Comparison of ENCODE assay signal across 8 cellular contexts in the genomic region with DNA sequence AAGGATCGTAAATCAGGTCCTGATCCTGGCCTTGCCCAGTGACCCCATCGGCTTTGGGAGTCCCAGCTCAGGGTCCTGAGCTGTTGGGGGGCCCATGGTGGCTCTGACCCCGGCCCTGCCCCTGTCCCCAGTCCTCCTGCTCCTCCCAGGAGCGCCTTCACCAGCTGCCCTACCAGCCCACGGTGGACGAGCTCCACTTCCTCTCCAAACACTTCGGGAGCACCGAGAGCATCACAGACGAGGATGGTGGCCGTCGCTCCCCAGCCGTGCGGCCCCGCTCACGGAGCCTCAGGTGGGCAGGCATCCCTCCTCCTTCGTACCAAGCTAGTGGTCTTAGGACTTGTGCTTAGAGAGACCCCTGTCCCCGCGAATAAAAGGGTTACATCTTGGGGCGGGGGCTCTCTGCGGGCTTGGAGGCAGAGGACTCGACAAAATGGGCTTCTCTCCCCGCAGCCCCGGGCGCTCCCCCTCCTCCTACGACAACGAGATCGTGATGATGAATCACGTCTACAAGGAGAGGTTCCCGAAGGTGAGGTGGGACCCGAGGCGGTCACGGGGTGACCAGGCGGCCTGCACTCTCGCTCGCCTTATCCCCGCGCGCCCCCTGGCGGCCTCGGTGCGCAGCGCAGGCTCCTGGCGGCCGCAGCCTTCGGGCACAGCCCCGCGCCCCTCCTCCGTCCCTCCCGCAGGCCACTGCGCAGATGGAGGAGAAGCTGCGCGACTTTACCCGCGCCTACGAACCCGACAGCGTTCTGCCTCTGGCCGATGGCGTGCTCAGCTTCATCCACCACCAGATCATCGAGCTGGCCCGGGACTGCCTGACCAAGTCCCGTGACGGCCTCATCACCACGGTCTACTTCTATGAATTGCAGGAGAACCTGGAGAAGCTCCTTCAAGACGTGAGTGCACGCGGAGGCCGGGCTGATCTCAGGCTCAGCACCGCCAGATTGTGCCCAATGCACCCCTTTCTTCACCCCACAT. TPM values are rescaled to one million over a fixed set of nuclear protein-coding genes. Genes with fewer than 3 reads are reported as not detected.
DNase-seq lines count a peak whose midpoint lies in the region; ATAC-seq and TF ChIP-seq lines count a peak whose summit lies in the region.

No MANE protein-coding gene starts in this region.

- peaks cover 21% of the 10 kb centered on the region for H3K27me3 Mint-ChIP-seq in activated naive CD4-positive, alpha-beta T cell treated with anti-CD3 and anti-CD28 coated beads for 36 hours (ENCODE audit: low read depth)

- H3K4me2 ChIP-seq in SK-N-SH, result peak overlapping the region; percentile 24; the same call in 1 of the 2 replicates

- TF ChIP-seq EP300 in SK-N-SH (IDR thresholded peaks at IDR 0.05; ENCODE audit: borderline replicate concordance in 1 of 2, low read depth in 1 of 2, low read length in 1 of 2) (no peak), gastroesophageal sphincter (IDR thresholded peaks at IDR 0.05) (no peak), ovary (IDR thresholded peaks at IDR 0.05) (no peak)

- intact Hi-C loops in activated naive CD4-positive, alpha-beta T cell treated with anti-CD3 and anti-CD28 coated beads for 36 hours (cut with micrococcal nuclease), result loop anchor here (1.0 to 2.0 kb wide), 3 partner anchors 51 to 87 kb away; no protein-coding TSS in a partner anchor
- intact Hi-C loops in ovary (cut with DNase I), result loop anchor here (5.0 kb wide), 2 partner anchors 80 to 85 kb away; no protein-coding TSS in a partner anchor

- 53% methylated on average over 31 of the region's 69 CpGs for WGBS in SK-N-SH (ENCODE audit: low lambda C conversion rate)
- 35 to 50% methylated on average over 1 to 10 of the region's 69 CpGs for WGBS in gastroesophageal sphincter (ENCODE audit: low coverage in 1 of 2), 2 donors
- 9 to 12% (median 9%) methylated on average over 60 to 69 of the region's 69 CpGs for WGBS in ovary, 3 donors

- ATAC-seq in gastroesophageal sphincter (peak; percentile 94), thoracic aorta (ENCODE audit: insufficient number of reproducible peaks, low FRiP score, low read depth) (peak; percentile 82)

- TF ChIP-seq CTCF in SK-N-SH (IDR thresholded peaks at IDR 0.05), result peak; percentile 93
- peak; percentile 98 to 99 (median 98) for TF ChIP-seq CTCF in gastroesophageal sphincter (IDR thresholded peaks at IDR 0.05)
- peak; percentile 87 to 99 (median 99) for TF ChIP-seq CTCF in ovary (IDR thresholded peaks at IDR 0.05)
- TF ChIP-seq CTCF in thoracic aorta (IDR thresholded peaks at IDR 0.05), result peak; percentile 99

- H3K9ac ChIP-seq in SK-N-SH, result no peak overlapping the region

- CTCF ChIA-PET in SK-N-SH (lab: Yijun Ruan, JAX), result interaction anchor here (0.5 to 4.9 kb wide), 56 partner anchors 8 to 1134 kb away, joined by 3 to 69 read pairs (median 4); partner anchors contain the start of genes BEST2, DNASE2, FARSA and FBXW9
- CTCF ChIA-PET in activated naive CD4-positive, alpha-beta T cell treated with anti-CD3 and anti-CD28 coated beads for 36 hours (lab: Charles Lee), result interaction anchor here (0.6 to 3.7 kb wide), 46 partner anchors 10 to 289 kb away, joined by 3 to 60 read pairs (median 4); partner anchors contain the start of genes RNASEH2A and RTBDN

- H3K36me3 Mint-ChIP-seq in activated naive CD4-positive, alpha-beta T cell treated with anti-CD3 and anti-CD28 coated beads for 36 hours (ENCODE audit: low read depth), result no peaks in the 10 kb centered on the region

- no peaks in the 10 kb centered on the region for H3K36me3 ChIP-seq in SK-N-SH (replicated peaks in 1 of 2; ENCODE audit: control insufficient read depth in 1 of 2, insufficient read depth in 2 of 2, low read length in 1 of 2)
- no peaks in the 10 kb centered on the region for H3K36me3 ChIP-seq in gastroesophageal sphincter
- H3K36me3 ChIP-seq in ovary, result no peaks in the 10 kb centered on the region
- no peaks in the 10 kb centered on the region for H3K36me3 ChIP-seq in thoracic aorta

- no peaks in the 10 kb centered on the region for H3K9me3 ChIP-seq in SK-N-SH
- no peaks in the 10 kb centered on the region for H3K9me3 ChIP-seq in gastroesophageal sphincter
- H3K9me3 ChIP-seq in ovary, result no peaks in the 10 kb centered on the region
- H3K9me3 ChIP-seq in thoracic aorta, result no peaks in the 10 kb centered on the region

- H3K9me3 Mint-ChIP-seq in activated naive CD4-positive, alpha-beta T cell treated with anti-CD3 and anti-CD28 coated beads for 36 hours, result no peaks in the 10 kb centered on the region

- no peaks in the 10 kb centered on the region for H3F3A ChIP-seq in SK-N-SH (replicated peaks; ENCODE audit: insufficient read depth)

- no peaks in the 10 kb centered on the region for H4K20me1 ChIP-seq in SK-N-SH (ENCODE audit: insufficient read depth)

- H2AFZ ChIP-seq in SK-N-SH (ENCODE audit: low read depth), result peak overlapping the region; percentile 4; the same call in 1 of the 2 replicates

- H3K4me1 ChIP-seq in SK-N-SH (ENCODE audit: control insufficient read depth in 1 of 2, insufficient read depth in 2 of 2, low read depth in 1 of 2, low read length in 1 of 2) (peaks cover 0 to 2% of the 10 kb centered on the region in 2 experiments; a peak in 1 of 4 replicates), gastroesophageal sphincter (peaks cover 0 to 11% (median 4%) of the 10 kb centered on the region in 3 donors), ovary (ENCODE audit: insufficient read depth) (no peaks in the 10 kb centered on the region), thoracic aorta (ENCODE audit: control insufficient read depth in 1 of 2, low read depth in 2 of 2) (peaks cover 0 to 5% of the 10 kb centered on the region in 2 donors)

- peak; percentile 89 for TF ChIP-seq RAD21 in SK-N-SH (IDR thresholded peaks at IDR 0.05; ENCODE audit: low read length)

- DNase-seq in NCI-H1417 (lab: John Stamatoyannopoulos, UW) (peak; percentile 59 to 77 (median 62)), NCI-H1417 treated with DMSO at 0.1 percent for 48 hours (lab: John Stamatoyannopoulos, UW) (no peak), LHCN-M2 (ENCODE audit: low read depth) (peak; percentile 64), SK-N-SH (peak; percentile 95), ovary (peak; percentile 76 to 92 (median 87)), thoracic aorta (ENCODE audit: low spot score) (peak; percentile 27)
- DNase-seq in activated naive CD4-positive, alpha-beta T cell treated with anti-CD3 and anti-CD28 coated beads for 36 hours, result peak; percentile 87

- no peaks in the 10 kb centered on the region for H3K27me3 ChIP-seq in SK-N-SH (ENCODE audit: insufficient read depth)
- H3K27me3 ChIP-seq in gastroesophageal sphincter, result peaks cover 52% of the 10 kb centered on the region
- H3K27me3 ChIP-seq in ovary, result no peaks in the 10 kb centered on the region
- H3K27me3 ChIP-seq in thoracic aorta (replicated peaks; ENCODE audit: insufficient read depth), result peaks cover 3% of the 10 kb centered on the region

- H3K79me2 ChIP-seq in SK-N-SH (ENCODE audit: insufficient read depth), result no peaks in the 10 kb centered on the region

- POLR2A ChIA-PET in SK-N-SH (lab: Yijun Ruan, JAX), result interaction anchor here (0.6 to 1.7 kb wide), 4 partner anchors 19 to 70 kb away, joined by 3 to 5 read pairs (median 4); no protein-coding TSS in a partner anchor

- peaks cover 3% of the 10 kb centered on the region for H3K4me1 Mint-ChIP-seq in activated naive CD4-positive, alpha-beta T cell treated with anti-CD3 and anti-CD28 coated beads for 36 hours (ENCODE audit: low read depth)

- H3K27ac ChIP-seq in SK-N-SH (ENCODE audit: low read depth in 2 of 2, low read length in 1 of 2) (no peak overlapping the region; a peak in 1 of 4 replicates), gastroesophageal sphincter (peak overlapping the region in 1 of 4 donors; percentile 15), ovary (no peak overlapping the region), thoracic aorta (no peak overlapping the region)

- H3K4me3 ChIP-seq in SK-N-SH (ENCODE audit: low read depth in 2 of 2, low read length in 1 of 2) (peak overlapping the region in 1 of 2 experiments; percentile 31; a peak in 1 of 4 replicates), gastroesophageal sphincter (peak overlapping the region in 1 of 2 donors; percentile 26), ovary (no peak overlapping the region), thoracic aorta (peak overlapping the region; percentile 61)

- no peak overlapping the region for H3K27ac Mint-ChIP-seq in activated naive CD4-positive, alpha-beta T cell treated with anti-CD3 and anti-CD28 coated beads for 36 hours

- peak overlapping the region; percentile 36 for H3K4me3 Mint-ChIP-seq in activated naive CD4-positive, alpha-beta T cell treated with anti-CD3 and anti-CD28 coated beads for 36 hours

- no peaks in the 10 kb centered on the region for H3K9me2 ChIP-seq in SK-N-SH

- no peak for TF ChIP-seq POLR2A in gastroesophageal sphincter (IDR thresholded peaks at IDR 0.05)
- TF ChIP-seq POLR2A in ovary (IDR thresholded peaks at IDR 0.05), result no peak

RNA-seq across cellular contexts. Expression of gene MAST1, which starts 9.1 kb away (rescaled TPM):
- total RNA-seq in LHCN-M2 (2014; rRNA removed) (0.13 TPM in 1 of 2 replicates, not detected in the other), gastroesophageal sphincter (1 to 10 TPM in 1 of 4 donors, under 1 TPM in 1, not detected in 2; 0.15 to 1.5 TPM), ovary (1 to 10 TPM in 4 of 7 donors, under 1 TPM in 3; 0.25 to 1.4 (median 1.1) TPM), thoracic aorta (not detected)
- polyA plus RNA-seq in LHCN-M2 (2012), result 0.34 TPM
- polyA plus RNA-seq in SK-N-SH (2012; rRNA removed) (4.3 and 9.7 TPM in 2 replicates), ovary (1 to 10 TPM in 1 of 2 donors, under 1 TPM in 1; 0.40 to 2.4 TPM)
- 3.2 and 7.2 TPM in 2 replicates for polyA plus RNA-seq in SK-N-SH (2012; cell fraction: cytosol; rRNA removed)
- 37.5 and 48.1 TPM in 2 replicates for polyA plus RNA-seq in SK-N-SH (2012; cell fraction: nucleus; rRNA removed)
- 1 to 10 TPM; 1.2 to 1.5 TPM for total RNA-seq in activated naive CD4-positive, alpha-beta T cell treated with anti-CD3 and anti-CD28 coated beads for 36 hours

RNA-seq across cellular contexts. Expression of gene RTBDN, which starts 13.1 kb away (rescaled TPM):
- total RNA-seq in LHCN-M2 (2014; rRNA removed), result not detected in 2 replicates
- polyA plus RNA-seq in LHCN-M2 (2012), result not detected
- 0.47 and 0.72 TPM in 2 replicates for polyA plus RNA-seq in SK-N-SH (2012; rRNA removed)
- polyA plus RNA-seq in SK-N-SH (2012; cell fraction: cytosol; rRNA removed), result 0.23 and 0.55 TPM in 2 replicates
- polyA plus RNA-seq in SK-N-SH (2012; cell fraction: nucleus; rRNA removed), result 0.27 and 0.31 TPM in 2 replicates
- total RNA-seq in activated naive CD4-positive, alpha-beta T cell treated with anti-CD3 and anti-CD28 coated beads for 36 hours, result not detected
- total RNA-seq in gastroesophageal sphincter, result 1 to 10 TPM in 1 of 4 donors, not detected in 3; 1.1 TPM
- not detected for total RNA-seq in ovary
- not detected for polyA plus RNA-seq in ovary
- not detected for total RNA-seq in thoracic aorta

RNA-seq across cellular contexts. Expression of gene DNASE2, which starts 33.8 kb away (rescaled TPM):
- total RNA-seq in LHCN-M2 (2014; rRNA removed) (17.2 and 18.9 TPM in 2 replicates), gastroesophageal sphincter (10 to 100 TPM; 22.3 to 37.1 (median 32.9) TPM), ovary (10 to 100 TPM; 20.9 to 35.8 (median 26.5) TPM), thoracic aorta (10 to 100 TPM; 24.0 to 53.3 TPM)
- 26.2 TPM for polyA plus RNA-seq in LHCN-M2 (2012)
- polyA plus RNA-seq in SK-N-SH (2012; rRNA removed) (29.8 and 40.7 TPM in 2 replicates), ovary (10 to 100 TPM; 43.1 to 54.2 TPM)
- polyA plus RNA-seq in SK-N-SH (2012; cell fraction: cytosol; rRNA removed), result 23.1 and 30.9 TPM in 2 replicates
- 10.8 and 15.2 TPM in 2 replicates for polyA plus RNA-seq in SK-N-SH (2012; cell fraction: nucleus; rRNA removed)
- total RNA-seq in activated naive CD4-positive, alpha-beta T cell treated with anti-CD3 and anti-CD28 coated beads for 36 hours, result 10 to 100 TPM; 30.9 to 31.6 TPM

RNA-seq across cellular contexts. Expression of gene KLF1, which starts 39.6 kb away (rescaled TPM):
- total RNA-seq in LHCN-M2 (2014; rRNA removed) (not detected in 2 replicates), gastroesophageal sphincter (not detected), ovary (under 1 TPM in 1 of 7 donors, not detected in 6; 0.13 TPM), thoracic aorta (not detected)
- polyA plus RNA-seq in LHCN-M2 (2012), result not detected
- polyA plus RNA-seq in SK-N-SH (2012; rRNA removed) (not detected in 2 replicates), ovary (not detected)
- not detected in 2 replicates for polyA plus RNA-seq in SK-N-SH (2012; cell fraction: cytosol; rRNA removed)
- polyA plus RNA-seq in SK-N-SH (2012; cell fraction: nucleus; rRNA removed), result not detected in 2 replicates
- under 1 TPM; 0.17 to 0.21 TPM for total RNA-seq in activated naive CD4-positive, alpha-beta T cell treated with anti-CD3 and anti-CD28 coated beads for 36 hours

RNA-seq across cellular contexts. Expression of gene RNASEH2A, which starts 41.1 kb away (rescaled TPM):
- total RNA-seq in LHCN-M2 (2014; rRNA removed), result 56.2 and 59.5 TPM in 2 replicates
- polyA plus RNA-seq in LHCN-M2 (2012), result 58.3 TPM
- polyA plus RNA-seq in SK-N-SH (2012; rRNA removed), result 35.2 and 48.1 TPM in 2 replicates
- 29.8 and 35.8 TPM in 2 replicates for polyA plus RNA-seq in SK-N-SH (2012; cell fraction: cytosol; rRNA removed)
- 33.6 and 59.2 TPM in 2 replicates for polyA plus RNA-seq in SK-N-SH (2012; cell fraction: nucleus; rRNA removed)
- 10 to 100 TPM; 54.8 to 55.6 TPM for total RNA-seq in activated naive CD4-positive, alpha-beta T cell treated with anti-CD3 and anti-CD28 coated beads for 36 hours
- total RNA-seq in gastroesophageal sphincter, result 1 to 10 TPM; 2.0 to 9.4 (median 3.7) TPM
- total RNA-seq in ovary, result 10 to 100 TPM in 1 of 7 donors, 1 to 10 TPM in 6; 1.2 to 12.2 (median 7.7) TPM
- polyA plus RNA-seq in ovary, result 1 to 10 TPM; 1.6 to 8.0 TPM
- 1 to 10 TPM; 3.0 to 7.9 TPM for total RNA-seq in thoracic aorta
